In the genomic region with DNA sequence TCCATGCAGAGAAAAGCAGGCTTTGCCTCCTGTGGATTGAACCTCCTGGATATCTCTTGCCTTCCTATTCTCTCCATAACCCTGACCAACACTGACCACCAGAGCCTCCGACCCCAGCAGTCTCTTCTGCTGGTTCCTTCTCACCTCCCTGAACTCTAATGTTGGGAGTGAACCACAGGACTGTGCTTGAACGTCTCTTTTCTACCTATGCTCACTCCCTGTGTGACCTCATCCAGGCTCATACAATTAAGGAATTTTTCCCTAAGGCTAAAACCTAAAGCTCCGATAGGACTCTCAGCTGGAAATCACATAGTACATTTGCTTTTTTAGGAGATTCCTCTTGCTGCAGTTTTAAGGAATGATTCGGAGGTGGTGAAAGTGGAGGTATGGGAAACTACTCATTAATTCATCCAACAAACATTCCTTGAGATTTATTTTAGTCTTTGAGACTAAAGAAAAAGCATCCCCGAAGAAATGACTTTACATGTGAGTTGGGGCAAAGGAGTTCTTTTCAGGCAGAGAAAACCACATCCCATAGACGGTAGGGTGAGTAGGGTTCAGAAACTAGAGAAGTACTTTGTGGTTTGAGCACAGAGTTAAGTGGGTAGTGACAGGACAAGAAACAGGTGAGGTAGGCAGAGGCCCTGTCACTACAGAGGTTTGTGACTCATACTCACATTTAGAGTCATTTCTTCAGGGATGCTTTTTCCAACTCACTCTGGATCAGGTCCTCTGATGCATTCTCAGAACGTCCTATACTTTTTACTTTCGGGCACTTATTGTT, we compare ENCODE assay signal across 10 cellular contexts. TPM values are rescaled to one million over a fixed set of nuclear protein-coding genes. Genes with fewer than 3 reads are reported as not detected.
DNase-seq lines count a peak whose midpoint lies in the region; ATAC-seq, FAIRE-seq and TF ChIP-seq lines count a peak whose summit lies in the region.
"Had no signal": no experiment of that assay in that cellular context is flagged by ENCODE, and none has a peak within 500 bp of the region (broad histone marks: within the 10 kb centered on the region; RNA-seq: fewer than 3 reads in every experiment).

No MANE protein-coding gene starts in this region.

- H3K9me3 Mint-ChIP-seq in activated naive CD8-positive, alpha-beta T cell (ENCODE audit: low read depth) = no peaks in the 10 kb centered on the region
- H3K9me3 Mint-ChIP-seq in osteocyte (ENCODE audit: unreplicated experiment) = no peaks in the 10 kb centered on the region

- H3K27ac ChIP-seq in prostate gland = no peak overlapping the region

- no peak for TF ChIP-seq POLR2A in prostate gland (IDR thresholded peaks at IDR 0.05)

- H3K36me3 ChIP-seq in prostate gland = no peaks in the 10 kb centered on the region

- peaks cover 18% of the 10 kb centered on the region for H3K4me1 Mint-ChIP-seq in activated naive CD8-positive, alpha-beta T cell (ENCODE audit: low read depth)
- no peaks in the 10 kb centered on the region for H3K4me1 Mint-ChIP-seq in osteocyte (ENCODE audit: unreplicated experiment)

- no peak overlapping the region for H3K27ac Mint-ChIP-seq in activated naive CD8-positive, alpha-beta T cell
- no peak overlapping the region for H3K27ac Mint-ChIP-seq in osteocyte (ENCODE audit: unreplicated experiment)

- no peaks in the 10 kb centered on the region for H3K36me3 Mint-ChIP-seq in activated naive CD8-positive, alpha-beta T cell
- no peaks in the 10 kb centered on the region for H3K36me3 Mint-ChIP-seq in osteocyte (ENCODE audit: unreplicated experiment)

- in situ Hi-C loops in GM13977 (cut with MboI; ENCODE audit: low pct_unique_long_range_greater_than_20kb, low sequenced_read_pairs, unreplicated experiment) (no loop called here), G401 (cut with HindIII; ENCODE audit: low sequenced_read_pairs) (no loop called here)

- DNase-seq in GM13977 (ENCODE audit: low spot score) (peak; percentile 9), RCC 7860 (ENCODE audit: low spot score) (no peak), prostate gland (ENCODE audit: low spot score) (no peak), G401 (ENCODE audit: low spot score) (no peak), osteocyte (ENCODE audit: extremely low spot score, unreplicated experiment) (no peak)
- DNase-seq: foreskin fibroblast, retina had no signal

- intact Hi-C loops in prostate gland (cut with DNase I) = no loop called here

- ATAC-seq in GM19468 (IDR thresholded peaks at IDR 0.05; ENCODE audit: extremely low read depth, unreplicated experiment) (peak; percentile 93), HG03159 (IDR thresholded peaks at IDR 0.05; ENCODE audit: unreplicated experiment) (peak; percentile 97)

- no peak for TF ChIP-seq CTCF in GM13977 (IDR thresholded peaks at IDR 0.05; ENCODE audit: extremely low read depth, insufficient read depth, missing control alignments)
- TF ChIP-seq CTCF in prostate gland (IDR thresholded peaks at IDR 0.05) = no peak
- no peak for TF ChIP-seq CTCF in osteocyte (IDR thresholded peaks at IDR 0.05)

- H3K4me3 ChIP-seq in prostate gland = no peak overlapping the region

- no peaks in the 10 kb centered on the region for H3K9me3 ChIP-seq in prostate gland

- no peaks in the 10 kb centered on the region for H3K4me1 ChIP-seq in prostate gland (replicated peaks)

- no peaks in the 10 kb centered on the region for H3K27me3 ChIP-seq in prostate gland (replicated peaks; ENCODE audit: insufficient read depth)

- FAIRE-seq in RCC 7860 (lab: Jason Lieb, UNC) = no peak

- H3K4me3 Mint-ChIP-seq in activated naive CD8-positive, alpha-beta T cell = peak overlapping the region; percentile 52
- H3K4me3 Mint-ChIP-seq in osteocyte (ENCODE audit: unreplicated experiment) = no peak overlapping the region

- WGBS in prostate gland = 63% methylated on average over 8 of the region's 8 CpGs

- no peaks in the 10 kb centered on the region for H3K27me3 Mint-ChIP-seq in activated naive CD8-positive, alpha-beta T cell
- peaks cover 16% of the 10 kb centered on the region for H3K27me3 Mint-ChIP-seq in osteocyte (ENCODE audit: unreplicated experiment)

RNA-seq across cellular contexts. Expression of gene NDNF, which starts 30.8 kb away (rescaled TPM):
- 1 to 10 TPM; 5.2 to 5.7 TPM for total RNA-seq in prostate gland
- total RNA-seq in G401 (2014; rRNA removed; shearing (Covaris generic)) = not detected in 2 replicates
- total RNA-seq in osteocyte = 0.24 TPM in 1 of 2 replicates, not detected in the other
